ENCODE assay signal across 13 cellular contexts in the genomic region with DNA sequence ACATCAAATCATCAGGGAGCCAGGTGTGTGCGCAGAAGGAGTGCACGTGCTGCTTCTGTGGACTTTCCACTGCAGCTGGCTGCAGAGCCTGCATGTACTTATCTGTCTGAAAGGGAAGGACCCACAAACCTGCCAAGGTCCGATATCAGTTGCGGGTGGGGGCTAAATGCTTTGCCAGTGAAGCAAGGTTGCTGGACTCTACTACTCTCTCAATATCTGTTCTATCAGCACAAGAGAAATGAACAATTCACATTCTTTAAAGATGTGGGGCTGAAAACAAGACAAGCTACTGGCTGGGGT.
"Had no signal": no experiment of that assay in that cellular context is flagged by ENCODE, and none has a peak within 500 bp of the region (broad histone marks: within the 10 kb centered on the region; RNA-seq: fewer than 3 reads in every experiment).

No MANE protein-coding gene starts in this region.

- ATAC-seq: gastroesophageal sphincter, natural killer cell, psoas muscle, T-helper 17 cell had no signal

- DNase-seq: activated CD4-positive, alpha-beta T cell treated with anti-CD3 and anti-CD28 coated beads for 48 hours; activated naive CD4-positive, alpha-beta T cell treated with anti-CD3 and anti-CD28 coated beads for 36 hours; central memory CD4-positive, alpha-beta T cell; cortex of kidney; effector CD8-positive, alpha-beta T cell; kidney glomerular epithelial cell; natural killer cell; psoas muscle; T-helper 17 cell had no signal

- H3K27ac ChIP-seq: gastroesophageal sphincter, hepatocyte, psoas muscle had no signal

- H3K4me1 ChIP-seq: psoas muscle had no signal

- H2AFZ ChIP-seq: hepatocyte had no signal

- H3K79me2 ChIP-seq: hepatocyte had no signal

- H3K9me3 ChIP-seq: gastroesophageal sphincter, psoas muscle had no signal

- H3K27me3 ChIP-seq: gastroesophageal sphincter, hepatocyte, tibial nerve had no signal

- H3K36me3 ChIP-seq: gastroesophageal sphincter, tibial nerve had no signal

- H3K4me3 ChIP-seq: gastroesophageal sphincter, hepatocyte, lung, psoas muscle, tibial nerve had no signal

- H3K4me2 ChIP-seq: hepatocyte had no signal
